In genomic region chr6:158725704-158726103, GRCh38 we compare ENCODE assay signal across 1 cellular context.
A peak's percentile ranks its signal among the peaks of the same experiment; 100 is the strongest.
TF ChIP-seq lines count a peak whose summit lies in the region.

No MANE protein-coding gene starts in this region.

TF ChIP-seq in K562, 482 proteins besides CTCF, POLR2A, EP300 and RAD21 (continued from another document and continues in another):
- TF ChIP-seq, protein P1, sequence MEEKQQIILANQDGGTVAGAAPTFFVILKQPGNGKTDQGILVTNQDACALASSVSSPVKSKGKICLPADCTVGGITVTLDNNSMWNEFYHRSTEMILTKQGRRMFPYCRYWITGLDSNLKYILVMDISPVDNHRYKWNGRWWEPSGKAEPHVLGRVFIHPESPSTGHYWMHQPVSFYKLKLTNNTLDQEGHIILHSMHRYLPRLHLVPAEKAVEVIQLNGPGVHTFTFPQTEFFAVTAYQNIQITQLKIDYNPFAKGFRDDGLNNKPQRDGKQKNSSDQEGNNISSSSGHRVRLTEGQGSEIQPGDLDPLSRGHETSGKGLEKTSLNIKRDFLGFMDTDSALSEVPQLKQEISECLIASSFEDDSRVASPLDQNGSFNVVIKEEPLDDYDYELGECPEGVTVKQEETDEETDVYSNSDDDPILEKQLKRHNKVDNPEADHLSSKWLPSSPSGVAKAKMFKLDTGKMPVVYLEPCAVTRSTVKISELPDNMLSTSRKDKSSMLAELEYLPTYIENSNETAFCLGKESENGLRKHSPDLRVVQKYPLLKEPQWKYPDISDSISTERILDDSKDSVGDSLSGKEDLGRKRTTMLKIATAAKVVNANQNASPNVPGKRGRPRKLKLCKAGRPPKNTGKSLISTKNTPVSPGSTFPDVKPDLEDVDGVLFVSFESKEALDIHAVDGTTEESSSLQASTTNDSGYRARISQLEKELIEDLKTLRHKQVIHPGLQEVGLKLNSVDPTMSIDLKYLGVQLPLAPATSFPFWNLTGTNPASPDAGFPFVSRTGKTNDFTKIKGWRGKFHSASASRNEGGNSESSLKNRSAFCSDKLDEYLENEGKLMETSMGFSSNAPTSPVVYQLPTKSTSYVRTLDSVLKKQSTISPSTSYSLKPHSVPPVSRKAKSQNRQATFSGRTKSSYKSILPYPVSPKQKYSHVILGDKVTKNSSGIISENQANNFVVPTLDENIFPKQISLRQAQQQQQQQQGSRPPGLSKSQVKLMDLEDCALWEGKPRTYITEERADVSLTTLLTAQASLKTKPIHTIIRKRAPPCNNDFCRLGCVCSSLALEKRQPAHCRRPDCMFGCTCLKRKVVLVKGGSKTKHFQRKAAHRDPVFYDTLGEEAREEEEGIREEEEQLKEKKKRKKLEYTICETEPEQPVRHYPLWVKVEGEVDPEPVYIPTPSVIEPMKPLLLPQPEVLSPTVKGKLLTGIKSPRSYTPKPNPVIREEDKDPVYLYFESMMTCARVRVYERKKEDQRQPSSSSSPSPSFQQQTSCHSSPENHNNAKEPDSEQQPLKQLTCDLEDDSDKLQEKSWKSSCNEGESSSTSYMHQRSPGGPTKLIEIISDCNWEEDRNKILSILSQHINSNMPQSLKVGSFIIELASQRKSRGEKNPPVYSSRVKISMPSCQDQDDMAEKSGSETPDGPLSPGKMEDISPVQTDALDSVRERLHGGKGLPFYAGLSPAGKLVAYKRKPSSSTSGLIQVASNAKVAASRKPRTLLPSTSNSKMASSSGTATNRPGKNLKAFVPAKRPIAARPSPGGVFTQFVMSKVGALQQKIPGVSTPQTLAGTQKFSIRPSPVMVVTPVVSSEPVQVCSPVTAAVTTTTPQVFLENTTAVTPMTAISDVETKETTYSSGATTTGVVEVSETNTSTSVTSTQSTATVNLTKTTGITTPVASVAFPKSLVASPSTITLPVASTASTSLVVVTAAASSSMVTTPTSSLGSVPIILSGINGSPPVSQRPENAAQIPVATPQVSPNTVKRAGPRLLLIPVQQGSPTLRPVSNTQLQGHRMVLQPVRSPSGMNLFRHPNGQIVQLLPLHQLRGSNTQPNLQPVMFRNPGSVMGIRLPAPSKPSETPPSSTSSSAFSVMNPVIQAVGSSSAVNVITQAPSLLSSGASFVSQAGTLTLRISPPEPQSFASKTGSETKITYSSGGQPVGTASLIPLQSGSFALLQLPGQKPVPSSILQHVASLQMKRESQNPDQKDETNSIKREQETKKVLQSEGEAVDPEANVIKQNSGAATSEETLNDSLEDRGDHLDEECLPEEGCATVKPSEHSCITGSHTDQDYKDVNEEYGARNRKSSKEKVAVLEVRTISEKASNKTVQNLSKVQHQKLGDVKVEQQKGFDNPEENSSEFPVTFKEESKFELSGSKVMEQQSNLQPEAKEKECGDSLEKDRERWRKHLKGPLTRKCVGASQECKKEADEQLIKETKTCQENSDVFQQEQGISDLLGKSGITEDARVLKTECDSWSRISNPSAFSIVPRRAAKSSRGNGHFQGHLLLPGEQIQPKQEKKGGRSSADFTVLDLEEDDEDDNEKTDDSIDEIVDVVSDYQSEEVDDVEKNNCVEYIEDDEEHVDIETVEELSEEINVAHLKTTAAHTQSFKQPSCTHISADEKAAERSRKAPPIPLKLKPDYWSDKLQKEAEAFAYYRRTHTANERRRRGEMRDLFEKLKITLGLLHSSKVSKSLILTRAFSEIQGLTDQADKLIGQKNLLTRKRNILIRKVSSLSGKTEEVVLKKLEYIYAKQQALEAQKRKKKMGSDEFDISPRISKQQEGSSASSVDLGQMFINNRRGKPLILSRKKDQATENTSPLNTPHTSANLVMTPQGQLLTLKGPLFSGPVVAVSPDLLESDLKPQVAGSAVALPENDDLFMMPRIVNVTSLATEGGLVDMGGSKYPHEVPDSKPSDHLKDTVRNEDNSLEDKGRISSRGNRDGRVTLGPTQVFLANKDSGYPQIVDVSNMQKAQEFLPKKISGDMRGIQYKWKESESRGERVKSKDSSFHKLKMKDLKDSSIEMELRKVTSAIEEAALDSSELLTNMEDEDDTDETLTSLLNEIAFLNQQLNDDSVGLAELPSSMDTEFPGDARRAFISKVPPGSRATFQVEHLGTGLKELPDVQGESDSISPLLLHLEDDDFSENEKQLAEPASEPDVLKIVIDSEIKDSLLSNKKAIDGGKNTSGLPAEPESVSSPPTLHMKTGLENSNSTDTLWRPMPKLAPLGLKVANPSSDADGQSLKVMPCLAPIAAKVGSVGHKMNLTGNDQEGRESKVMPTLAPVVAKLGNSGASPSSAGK (IDR thresholded peaks at IDR 0.05): no peak
- peak in 1 of 2 experiments; percentile 50; a peak in 1 of 4 replicates for TF ChIP-seq RCOR1 (IDR thresholded peaks at IDR 0.05; ENCODE audit: borderline replicate concordance in 1 of 2, low read depth in 2 of 2, low read length in 2 of 2)
- no peak for TF ChIP-seq IRF9 (tag; IDR thresholded peaks at IDR 0.05)
- peak; percentile 77 for TF ChIP-seq TAL1 (IDR thresholded peaks at IDR 0.05)
- TF ChIP-seq ZNF445 (CRISPR knock-in tag; IDR thresholded peaks at IDR 0.05; ENCODE audit: low read depth): no peak
- TF ChIP-seq CBFA2T2 (conservative IDR thresholded peaks at IDR 0.05): peak; percentile 78
- peak; percentile 59 for TF ChIP-seq NFIC (IDR thresholded peaks at IDR 0.05)
- TF ChIP-seq, protein P2, sequence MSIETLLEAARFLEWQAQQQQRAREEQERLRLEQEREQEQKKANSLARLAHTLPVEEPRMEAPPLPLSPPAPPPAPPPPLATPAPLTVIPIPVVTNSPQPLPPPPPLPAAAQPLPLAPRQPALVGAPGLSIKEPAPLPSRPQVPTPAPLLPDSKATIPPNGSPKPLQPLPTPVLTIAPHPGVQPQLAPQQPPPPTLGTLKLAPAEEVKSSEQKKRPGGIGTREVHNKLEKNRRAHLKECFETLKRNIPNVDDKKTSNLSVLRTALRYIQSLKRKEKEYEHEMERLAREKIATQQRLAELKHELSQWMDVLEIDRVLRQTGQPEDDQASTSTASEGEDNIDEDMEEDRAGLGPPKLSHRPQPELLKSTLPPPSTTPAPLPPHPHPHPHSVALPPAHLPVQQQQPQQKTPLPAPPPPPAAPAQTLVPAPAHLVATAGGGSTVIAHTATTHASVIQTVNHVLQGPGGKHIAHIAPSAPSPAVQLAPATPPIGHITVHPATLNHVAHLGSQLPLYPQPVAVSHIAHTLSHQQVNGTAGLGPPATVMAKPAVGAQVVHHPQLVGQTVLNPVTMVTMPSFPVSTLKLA (conservative IDR thresholded peaks at IDR 0.05): 0 out of 4 replicates have a peak, but pooled peaks of 1 of the 2 experiments have one; percentile 38
- TF ChIP-seq MYNN (IDR thresholded peaks at IDR 0.05): no peak
- no peak for TF ChIP-seq MYNN (CRISPR knock-in tag; IDR thresholded peaks at IDR 0.05)
- 0 out of 2 replicates have a peak, but pooled peaks have one; percentile 11 for TF ChIP-seq MAFK (IDR thresholded peaks at IDR 0.05; ENCODE audit: low read length)
- TF ChIP-seq STAG1 (CRISPR knock-in tag; IDR thresholded peaks at IDR 0.05; ENCODE audit: borderline replicate concordance): no peak
- TF ChIP-seq SETDB1 (IDR thresholded peaks at IDR 0.05; ENCODE audit: low read length): no peak
- no peak for TF ChIP-seq ZZZ3 (IDR thresholded peaks at IDR 0.05)
- TF ChIP-seq ELF4 (CRISPR knock-in tag; IDR thresholded peaks at IDR 0.05): no peak
- peak; percentile 26; the same call in 1 of the 2 replicates for TF ChIP-seq NFE2 (IDR thresholded peaks at IDR 0.05; ENCODE audit: low read depth)
- 0 out of 2 replicates have a peak, but pooled peaks have one; percentile 34 for TF ChIP-seq PML (IDR thresholded peaks at IDR 0.05; ENCODE audit: low read length)
- no peak for TF ChIP-seq BACH1 (tag; IDR thresholded peaks at IDR 0.05)
- TF ChIP-seq ZFX (CRISPR knock-in tag; IDR thresholded peaks at IDR 0.05): 0 out of 2 replicates have a peak, but pooled peaks have one; percentile 15
- TF ChIP-seq AFF4 (CRISPR knock-in tag; IDR thresholded peaks at IDR 0.05): no peak
- TF ChIP-seq TCF3 (CRISPR knock-in tag; IDR thresholded peaks at IDR 0.05): peak; percentile 74
- peak; percentile 72 for TF ChIP-seq ARID1B (IDR thresholded peaks at IDR 0.05)
- no peak for TF ChIP-seq TFE3 (CRISPR knock-in tag; IDR thresholded peaks at IDR 0.05)
- no peak for TF ChIP-seq SMAD4 (CRISPR knock-in tag; conservative IDR thresholded peaks at IDR 0.05)
- 0 out of 2 replicates have a peak, but pooled peaks have one; percentile 16 for TF ChIP-seq ZEB2 (IDR thresholded peaks at IDR 0.05)
- TF ChIP-seq SRSF7 (optimal IDR thresholded peaks at IDR 0.05; ENCODE audit: low read depth, low read length): no peak
- TF ChIP-seq JUND (IDR thresholded peaks at IDR 0.05; ENCODE audit: borderline replicate concordance, low read depth, low read length): no peak
- no peak for TF ChIP-seq JUND (tag; IDR thresholded peaks at IDR 0.05; ENCODE audit: borderline replicate concordance, low read depth, low read length)
- TF ChIP-seq CREB1 (IDR thresholded peaks at IDR 0.05): no peak
- no peak for TF ChIP-seq CREB1 (CRISPR knock-in tag; IDR thresholded peaks at IDR 0.05)
- peak; percentile 34; the same call in 1 of the 2 replicates for TF ChIP-seq POLR2AphosphoS5 (IDR thresholded peaks at IDR 0.05; ENCODE audit: control insufficient read depth, insufficient read depth, low read depth, low read length)
- TF ChIP-seq, protein P3, sequence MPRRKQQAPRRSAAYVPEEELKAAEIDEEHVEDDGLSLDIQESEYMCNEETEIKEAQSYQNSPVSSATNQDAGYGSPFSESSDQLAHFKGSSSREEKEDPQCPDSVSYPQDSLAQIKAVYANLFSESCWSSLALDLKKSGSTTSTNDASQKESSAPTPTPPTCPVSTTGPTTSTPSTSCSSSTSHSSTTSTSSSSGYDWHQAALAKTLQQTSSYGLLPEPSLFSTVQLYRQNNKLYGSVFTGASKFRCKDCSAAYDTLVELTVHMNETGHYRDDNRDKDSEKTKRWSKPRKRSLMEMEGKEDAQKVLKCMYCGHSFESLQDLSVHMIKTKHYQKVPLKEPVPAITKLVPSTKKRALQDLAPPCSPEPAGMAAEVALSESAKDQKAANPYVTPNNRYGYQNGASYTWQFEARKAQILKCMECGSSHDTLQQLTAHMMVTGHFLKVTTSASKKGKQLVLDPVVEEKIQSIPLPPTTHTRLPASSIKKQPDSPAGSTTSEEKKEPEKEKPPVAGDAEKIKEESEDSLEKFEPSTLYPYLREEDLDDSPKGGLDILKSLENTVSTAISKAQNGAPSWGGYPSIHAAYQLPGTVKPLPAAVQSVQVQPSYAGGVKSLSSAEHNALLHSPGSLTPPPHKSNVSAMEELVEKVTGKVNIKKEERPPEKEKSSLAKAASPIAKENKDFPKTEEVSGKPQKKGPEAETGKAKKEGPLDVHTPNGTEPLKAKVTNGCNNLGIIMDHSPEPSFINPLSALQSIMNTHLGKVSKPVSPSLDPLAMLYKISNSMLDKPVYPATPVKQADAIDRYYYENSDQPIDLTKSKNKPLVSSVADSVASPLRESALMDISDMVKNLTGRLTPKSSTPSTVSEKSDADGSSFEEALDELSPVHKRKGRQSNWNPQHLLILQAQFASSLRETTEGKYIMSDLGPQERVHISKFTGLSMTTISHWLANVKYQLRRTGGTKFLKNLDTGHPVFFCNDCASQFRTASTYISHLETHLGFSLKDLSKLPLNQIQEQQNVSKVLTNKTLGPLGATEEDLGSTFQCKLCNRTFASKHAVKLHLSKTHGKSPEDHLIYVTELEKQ (CRISPR knock-in tag; IDR thresholded peaks at IDR 0.05): no peak
- TF ChIP-seq ZC3H11A (IDR thresholded peaks at IDR 0.05; ENCODE audit: low read depth, low read length): no peak
- TF ChIP-seq ETV6 (IDR thresholded peaks at IDR 0.05; ENCODE audit: borderline replicate concordance in 1 of 2, low read depth in 2 of 2, low read length in 1 of 2): no peak
- TF ChIP-seq ETV6 (CRISPR knock-in tag; IDR thresholded peaks at IDR 0.05; ENCODE audit: borderline replicate concordance): no peak
- 0 out of 2 replicates have a peak, but pooled peaks have one; percentile 11 for TF ChIP-seq C11orf30 (IDR thresholded peaks at IDR 0.05; ENCODE audit: low read depth)
- peak; percentile 86 for TF ChIP-seq CBFA2T3 (IDR thresholded peaks at IDR 0.05)
- TF ChIP-seq SMARCA4 (IDR thresholded peaks at IDR 0.05): 0 out of 2 replicates have a peak, but pooled peaks have one; percentile 16
- TF ChIP-seq PTTG1 (tag; IDR thresholded peaks at IDR 0.05; ENCODE audit: low read depth): no peak
- no peak for TF ChIP-seq SIRT6 (IDR thresholded peaks at IDR 0.05; ENCODE audit: low read depth, low read length)
- no peak for TF ChIP-seq EGR1 (conservative IDR thresholded peaks at IDR 0.05)
